In genomic region chr13:103430368-103430767, GRCh38 we compare ENCODE assay signal across 24 cellular contexts.
"Had no signal": no experiment of that assay in that cellular context is flagged by ENCODE, and none has a peak within 500 bp of the region (broad histone marks: within the 10 kb centered on the region; RNA-seq: fewer than 3 reads in every experiment).

No MANE protein-coding gene starts in this region.

- H3K27me3 Mint-ChIP-seq: activated naive CD8-positive, alpha-beta T cell; stimulated activated naive CD8-positive, alpha-beta T cell treated with anti-CD3 and anti-CD28 coated beads, Interleukin-15, Interleukin-2, amounts not matched to agents 100 ng/mL and 50 ng/mL, for 24 hours had no signal

- DNase-seq: activated CD4-positive, alpha-beta T cell treated with anti-CD3 and anti-CD28 coated beads for 4 hours; activated CD4-positive, alpha-beta T cell treated with anti-CD3 and anti-CD28 coated beads, Interleukin-2, amount 50 U/mL, for 4 hours; activated naive CD4-positive, alpha-beta T cell; activated T-cell treated with anti-CD3 and anti-CD28 coated beads for 4 hours; activated T-cell treated with anti-CD3 and anti-CD28 coated beads, Interleukin-2, amount 50 U/mL, for 72 hours; aorta; cerebellar nuclear complex; colonic mucosa; effector CD8-positive, alpha-beta T cell; erythroblast; gastrocnemius medialis; glutamatergic neuron; left ventricle myocardium inferior; ovary; retina; stimulated activated CD4-positive, alpha-beta T cell treated with anti-CD3 and anti-CD28 coated beads, Interleukin-4, amount 100 ng/mL, for 24 hours; T-helper 9 cell; uterus had no signal

- H3K4me3 Mint-ChIP-seq: activated naive CD8-positive, alpha-beta T cell; activated T-cell treated with anti-CD3 and anti-CD28 coated beads, Interleukin-2, amount 50 U/mL, for 72 hours; brain; stimulated activated effector memory CD8-positive, alpha-beta T cell treated with anti-CD3 and anti-CD28 coated beads, Interleukin-12 subunit alpha, Interleukin-12 subunit beta, amount 100 ng/mL, for 72 hours; stimulated activated naive CD8-positive, alpha-beta T cell treated with anti-CD3 and anti-CD28 coated beads, Interleukin-15, Interleukin-2, amounts not matched to agents 100 ng/mL and 50 ng/mL, for 24 hours; type B pancreatic cell had no signal

- ATAC-seq: activated T-cell treated with anti-CD3 and anti-CD28 coated beads, Interleukin-2, amount 50 U/mL, for 72 hours; gastrocnemius medialis; sciatic nerve; stimulated activated effector memory CD8-positive, alpha-beta T cell treated with anti-CD3 and anti-CD28 coated beads, Interleukin-12 subunit alpha, Interleukin-12 subunit beta, amount 100 ng/mL, for 72 hours had no signal

- H3K9me3 Mint-ChIP-seq: type B pancreatic cell had no signal

- H3K36me3 Mint-ChIP-seq: activated naive CD8-positive, alpha-beta T cell; brain; stimulated activated effector memory CD8-positive, alpha-beta T cell treated with anti-CD3 and anti-CD28 coated beads, Interleukin-12 subunit alpha, Interleukin-12 subunit beta, amount 100 ng/mL, for 72 hours; type B pancreatic cell had no signal

- H3K27ac Mint-ChIP-seq: activated naive CD8-positive, alpha-beta T cell; activated T-cell treated with anti-CD3 and anti-CD28 coated beads, Interleukin-2, amount 50 U/mL, for 72 hours; brain; stimulated activated effector memory CD8-positive, alpha-beta T cell treated with anti-CD3 and anti-CD28 coated beads, Interleukin-12 subunit alpha, Interleukin-12 subunit beta, amount 100 ng/mL, for 72 hours; stimulated activated naive CD8-positive, alpha-beta T cell treated with anti-CD3 and anti-CD28 coated beads, Interleukin-15, Interleukin-2, amounts not matched to agents 100 ng/mL and 50 ng/mL, for 24 hours; type B pancreatic cell had no signal

- H3K4me1 Mint-ChIP-seq: stimulated activated effector memory CD8-positive, alpha-beta T cell treated with anti-CD3 and anti-CD28 coated beads, Interleukin-12 subunit alpha, Interleukin-12 subunit beta, amount 100 ng/mL, for 72 hours had no signal
